Comparison of ENCODE assay signal across 11 cellular contexts in the genomic region with DNA sequence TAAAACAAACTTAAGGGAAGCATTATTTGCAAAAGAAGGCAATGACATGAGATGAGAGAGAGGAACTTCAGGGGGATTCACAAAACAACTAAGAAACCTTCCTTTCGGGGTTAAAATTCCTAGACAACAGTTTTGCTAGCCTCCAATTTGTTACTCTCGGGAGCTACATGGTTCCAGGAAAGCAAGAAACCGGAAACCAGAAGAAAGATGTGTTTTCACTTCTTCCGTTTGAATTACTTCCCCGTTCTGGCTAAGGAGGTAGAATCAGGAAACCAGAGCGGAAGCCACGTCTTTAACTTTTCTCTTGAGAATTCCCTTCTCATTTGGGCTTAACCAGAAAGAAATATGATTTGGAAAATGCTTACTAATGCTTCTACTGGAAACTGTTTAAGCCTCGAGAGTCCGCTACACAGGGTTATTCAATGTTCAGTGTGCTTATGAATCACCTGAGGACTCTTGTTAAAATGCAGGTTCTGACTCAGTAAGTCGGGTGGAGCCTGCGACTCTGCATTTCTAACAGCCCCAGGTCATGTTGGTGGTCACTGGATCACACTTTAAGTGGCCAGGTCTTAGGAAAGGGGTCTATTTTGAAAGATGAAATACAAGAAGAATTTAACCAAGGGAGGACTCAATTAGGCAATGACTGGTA. TPM values are rescaled to one million over a fixed set of nuclear protein-coding genes. Genes with fewer than 3 reads are reported as not detected.
DNase-seq lines count a peak whose midpoint lies in the region; FAIRE-seq and TF ChIP-seq lines count a peak whose summit lies in the region.
"Had no signal": no experiment of that assay in that cellular context is flagged by ENCODE, and none has a peak within 500 bp of the region (broad histone marks: within the 10 kb centered on the region; RNA-seq: fewer than 3 reads in every experiment).

No MANE protein-coding gene starts in this region.

- TF ChIP-seq POLR2A in suprapubic skin (IDR thresholded peaks at IDR 0.05), result no peak

- 49% methylated on average over 11 of the region's 11 CpGs for WGBS in suprapubic skin

- TF ChIP-seq EP300 in suprapubic skin (IDR thresholded peaks at IDR 0.05), result no peak

- no peak for FAIRE-seq in RCC 7860 (lab: Jason Lieb, UNC)
- FAIRE-seq: TTC549 had no signal

- no peaks in the 10 kb centered on the region for H3K4me1 ChIP-seq in suprapubic skin
- H3K4me1 ChIP-seq: colonic mucosa had no signal

- peak overlapping the region; percentile 48 for H3K27ac Mint-ChIP-seq in activated naive CD4-positive, alpha-beta T cell treated with anti-CD3 and anti-CD28 coated beads, Interleukin-2, amount 50 U/mL, for 24 hours

- no peak overlapping the region for H3K27ac ChIP-seq in suprapubic skin
- H3K27ac ChIP-seq: colonic mucosa had no signal

- H3K9me3 Mint-ChIP-seq in activated naive CD4-positive, alpha-beta T cell treated with anti-CD3 and anti-CD28 coated beads, Interleukin-2, amount 50 U/mL, for 24 hours, result no peaks in the 10 kb centered on the region

- H3K27me3 Mint-ChIP-seq in activated naive CD4-positive, alpha-beta T cell treated with anti-CD3 and anti-CD28 coated beads, Interleukin-2, amount 50 U/mL, for 24 hours, result peaks cover 5% of the 10 kb centered on the region

- no peaks in the 10 kb centered on the region for H3K36me3 ChIP-seq in suprapubic skin
- H3K36me3 ChIP-seq: colonic mucosa had no signal

- peak overlapping the region; percentile 86 for H3K4me3 Mint-ChIP-seq in activated naive CD4-positive, alpha-beta T cell treated with anti-CD3 and anti-CD28 coated beads, Interleukin-2, amount 50 U/mL, for 24 hours

- no peak for TF ChIP-seq CTCF in cardiac fibroblast (IDR thresholded peaks at IDR 0.05; ENCODE audit: low read depth, low read length)
- no peak for TF ChIP-seq CTCF in suprapubic skin (IDR thresholded peaks at IDR 0.05)

- H3K9me3 ChIP-seq in suprapubic skin, result no peaks in the 10 kb centered on the region
- H3K9me3 ChIP-seq: colonic mucosa had no signal

- no peaks in the 10 kb centered on the region for H3K36me3 Mint-ChIP-seq in activated naive CD4-positive, alpha-beta T cell treated with anti-CD3 and anti-CD28 coated beads, Interleukin-2, amount 50 U/mL, for 24 hours

- H3K4me3 ChIP-seq in cardiac fibroblast (replicated peaks in 1 of 2; ENCODE audit: low read depth in 2 of 2, low read length in 2 of 2), result no peak overlapping the region
- peak overlapping the region; percentile 10 for H3K4me3 ChIP-seq in suprapubic skin
- H3K4me3 ChIP-seq: colonic mucosa had no signal

- no peak for DNase-seq in activated naive CD4-positive, alpha-beta T cell treated with anti-CD3 and anti-CD28 coated beads, Interleukin-2, amount 50 U/mL, for 16 hours
- DNase-seq in NAMALWA (ENCODE audit: low spot score), result peak; percentile 5
- peak; percentile 7 to 31 for DNase-seq in cardiac fibroblast (ENCODE audit: low read depth in 2 of 2)
- DNase-seq in suprapubic skin (ENCODE audit: low spot score in 2 of 2), result no peak
- no peak for DNase-seq in HuH-7.5 (ENCODE audit: low spot score)
- no peak for DNase-seq in RCC 7860 (ENCODE audit: low spot score)
- no peak for DNase-seq in A172 (ENCODE audit: low spot score)
- DNase-seq: colonic mucosa, NCI-H2227 treated with DMSO at 0.1 percent for 48 hours had no signal

- peaks cover 10% of the 10 kb centered on the region for H3K4me1 Mint-ChIP-seq in activated naive CD4-positive, alpha-beta T cell treated with anti-CD3 and anti-CD28 coated beads, Interleukin-2, amount 50 U/mL, for 24 hours

- H3K27me3 ChIP-seq in suprapubic skin, result no peaks in the 10 kb centered on the region
- H3K27me3 ChIP-seq: colonic mucosa had no signal

RNA-seq across cellular contexts. Expression of gene MCOLN3, which starts 43.5 kb away (rescaled TPM):
- total RNA-seq in suprapubic skin, result 10 to 100 TPM in 1 of 4 donors, 1 to 10 TPM in 3; 2.0 to 10.7 (median 6.1) TPM
- total RNA-seq in A172 (2014; rRNA removed; shearing (Covaris generic)), result 19.3 and 22.4 TPM in 2 replicates

Comparison
In these comparisons a context has a peak if more than half of its experiments do, and no peak if none do; other contexts are left out.
1. DNase-seq: peak in NAMALWA (single experiment) and cardiac fibroblast (2 of 2); none in activated naive CD4-positive, alpha-beta T cell treated with anti-CD3 and anti-CD28 coated beads, Interleukin-2, amount 50 U/mL, for 16 hours (single experiment), suprapubic skin (0 of 2), HuH-7.5 (single experiment), RCC 7860 (single experiment) and A172 (single experiment).